In the genomic region with DNA sequence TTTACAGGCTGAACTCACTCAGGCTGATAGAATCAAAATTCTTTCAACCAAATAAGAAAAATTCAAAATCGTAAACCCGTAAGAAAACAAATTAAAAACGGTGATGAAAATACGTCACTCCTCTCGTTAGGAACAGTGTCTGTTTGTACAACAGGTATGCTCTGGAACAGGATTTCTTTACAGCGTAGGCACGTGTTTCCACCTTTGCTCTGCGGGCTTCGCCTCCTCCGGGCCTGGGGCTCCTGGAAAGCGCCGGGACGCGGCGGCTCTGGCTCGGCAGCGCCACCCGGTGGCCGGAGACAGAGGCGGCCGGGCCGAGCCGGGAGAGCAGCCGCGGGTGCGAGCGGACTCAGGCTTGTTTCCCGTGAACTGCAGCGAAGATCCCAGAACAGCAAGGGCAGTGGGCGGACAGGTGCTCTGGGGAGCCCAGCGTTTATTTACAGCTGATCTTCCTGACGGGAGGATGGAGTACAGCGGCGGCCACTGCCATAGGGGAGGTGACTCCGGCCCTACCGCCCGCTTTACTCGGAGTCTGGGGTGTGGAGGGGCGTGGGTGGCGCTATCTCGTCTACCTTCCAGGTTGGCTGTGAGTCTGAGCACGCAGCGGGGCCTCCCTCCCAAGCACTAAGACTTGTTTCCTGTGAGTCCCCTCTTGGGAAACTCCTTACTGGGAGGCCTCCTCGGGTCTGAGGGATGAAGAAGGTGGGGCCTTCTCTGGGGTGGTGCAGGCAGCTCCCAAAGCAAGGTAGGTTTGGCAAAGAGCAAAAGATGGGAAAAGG, we compare ENCODE assay signal across 8 cellular contexts.
DNase-seq lines count a peak whose midpoint lies in the region; ATAC-seq and TF ChIP-seq lines count a peak whose summit lies in the region.

No MANE protein-coding gene starts in this region.

- H3K27ac Mint-ChIP-seq in memory B cell = no peak overlapping the region

- H3K9me3 Mint-ChIP-seq in memory B cell = no peaks in the 10 kb centered on the region

- peak; percentile 78 for ATAC-seq in memory B cell (ENCODE audit: low read depth)
- ATAC-seq in HG03139 (IDR thresholded peaks at IDR 0.05; ENCODE audit: unreplicated experiment) = no peak

- H3K4me3 Mint-ChIP-seq in memory B cell = no peak overlapping the region

- no peak overlapping the region for H3K4me3 ChIP-seq in choroid plexus epithelial cell (ENCODE audit: low read depth, low read length)

- TF ChIP-seq CTCF in choroid plexus epithelial cell (conservative IDR thresholded peaks at IDR 0.05; ENCODE audit: low read depth, low read length) = peak; percentile 69

- H3K36me3 Mint-ChIP-seq in memory B cell = peaks cover 10% of the 10 kb centered on the region

- DNase-seq in COR-L47 (lab: John Stamatoyannopoulos, UW) (peak; percentile 23), NAMALWA (ENCODE audit: low spot score) (peak; percentile 55), choroid plexus epithelial cell (ENCODE audit: low read depth) (peak; percentile 50), memory B cell (ENCODE audit: low spot score in 2 of 2) (peak; percentile 77 to 81), SW 1271 (lab: John Stamatoyannopoulos, UW) (no peak)
- peak; percentile 39 to 54 for DNase-seq in activated CD4-positive, alpha-beta T cell treated with anti-CD3 and anti-CD28 coated beads for 4 hours
- peak; percentile 14 to 36 for DNase-seq in stimulated activated CD8-positive, alpha-beta memory T cell treated with anti-CD3 and anti-CD28 coated beads, Interleukin-7, amount 100 ng/mL, for 1 hour (ENCODE audit: low read depth in 2 of 2)

- peaks cover 13% of the 10 kb centered on the region for H3K4me1 Mint-ChIP-seq in memory B cell

- H3K27me3 Mint-ChIP-seq in memory B cell = peaks cover 2% of the 10 kb centered on the region

Comparison
In these comparisons a context has a peak if more than half of its experiments do, and no peak if none do; other contexts are left out.
1. DNase-seq: peak in COR-L47 (single experiment), NAMALWA (single experiment), activated CD4-positive, alpha-beta T cell treated with anti-CD3 and anti-CD28 coated beads for 4 hours (2 of 2), choroid plexus epithelial cell (single experiment), memory B cell (2 of 2) and stimulated activated CD8-positive, alpha-beta memory T cell treated with anti-CD3 and anti-CD28 coated beads, Interleukin-7, amount 100 ng/mL, for 1 hour (2 of 2); none in SW 1271 (0 of 2).